Comparison of ENCODE assay signal across 8 cellular contexts in genomic region chr1:199684686-199685273, GRCh38.
DNase-seq lines count a peak whose midpoint lies in the region; ATAC-seq and TF ChIP-seq lines count a peak whose summit lies in the region.
"Had no signal": no experiment of that assay in that cellular context is flagged by ENCODE, and none has a peak within 500 bp of the region (broad histone marks: within the 10 kb centered on the region; RNA-seq: fewer than 3 reads in every experiment).

No MANE protein-coding gene starts in this region.

- POLR2A ChIA-PET in activated CD8-positive, alpha-beta T cell treated with anti-CD3 and anti-CD28 coated beads for 36 hours (lab: Charles Lee) = interaction anchor here (1.5 kb wide), 1 partner anchor 46 kb away, joined by 3 read pairs; no protein-coding TSS in a partner anchor

- no peak for TF ChIP-seq POLR2A in gastrocnemius medialis (IDR thresholded peaks at IDR 0.05)

- intact Hi-C loops in activated CD8-positive, alpha-beta T cell treated with anti-CD3 and anti-CD28 coated beads for 36 hours (cut with micrococcal nuclease) = loop anchor here (2.0 to 10.0 kb wide), 2 partner anchors 620 to 826 kb away; no protein-coding TSS in a partner anchor
- intact Hi-C loops in left ventricle myocardium inferior (cut with micrococcal nuclease) = loop anchor here (10.0 kb wide), 2 partner anchors 620 to 800 kb away; no protein-coding TSS in a partner anchor
- intact Hi-C loops in gastrocnemius medialis (cut with DNase I; ENCODE audit: low total_unique reads) = loop anchor here (2.0 to 10.0 kb wide), 4 partner anchors 622 to 1118 kb away; no protein-coding TSS in a partner anchor

- no peaks in the 10 kb centered on the region for H3K4me1 Mint-ChIP-seq in activated CD8-positive, alpha-beta T cell treated with anti-CD3 and anti-CD28 coated beads for 36 hours (ENCODE audit: low read depth)

- H3K27ac Mint-ChIP-seq in activated CD8-positive, alpha-beta T cell treated with anti-CD3 and anti-CD28 coated beads for 36 hours = no peak overlapping the region
- H3K27ac Mint-ChIP-seq: dendritic cell treated with granulocyte-macrophage colony-stimulating factor and Interleukin-4, amounts not matched to agents 40 ng/mL and 50 ng/mL, for 4 days had no signal

- H3K9me3 Mint-ChIP-seq in activated CD8-positive, alpha-beta T cell treated with anti-CD3 and anti-CD28 coated beads for 36 hours = no peaks in the 10 kb centered on the region
- H3K9me3 Mint-ChIP-seq: dendritic cell treated with granulocyte-macrophage colony-stimulating factor and Interleukin-4, amounts not matched to agents 40 ng/mL and 50 ng/mL, for 4 days had no signal

- peak; percentile 93 for ATAC-seq in GM19372 (IDR thresholded peaks at IDR 0.05; ENCODE audit: low read depth, unreplicated experiment)
- peak; percentile 96 for ATAC-seq in HG03432 (IDR thresholded peaks at IDR 0.05; ENCODE audit: unreplicated experiment)
- ATAC-seq in activated CD8-positive, alpha-beta T cell treated with anti-CD3 and anti-CD28 coated beads for 36 hours = peak; percentile 83
- ATAC-seq in gastrocnemius medialis = peak in 1 of 2 donors; percentile 50

- TF ChIP-seq CTCF in activated CD8-positive, alpha-beta T cell treated with anti-CD3 and anti-CD28 coated beads for 36 hours (IDR thresholded peaks at IDR 0.05) = peak; percentile 74
- TF ChIP-seq CTCF in left ventricle myocardium inferior (IDR thresholded peaks at IDR 0.05; ENCODE audit: borderline replicate concordance) (peak; percentile 85), gastrocnemius medialis (IDR thresholded peaks at IDR 0.05 in 4 of 5, conservative IDR thresholded peaks at IDR 0.05 in 1 of 5) (peak; percentile 27 to 67 (median 59))

- peak; percentile 71 for DNase-seq in EL
- peak; percentile 0 for DNase-seq in NCI-H2196 treated with DMSO at 0.1 percent for 48 hours (lab: John Stamatoyannopoulos, UW; ENCODE audit: unreplicated experiment)
- peak; percentile 45 for DNase-seq in activated CD8-positive, alpha-beta T cell treated with anti-CD3 and anti-CD28 coated beads for 36 hours
- no peak for DNase-seq in left ventricle myocardium inferior
- DNase-seq in gastrocnemius medialis = no peak

- H3K4me3 ChIP-seq in left ventricle myocardium inferior (no peak overlapping the region), gastrocnemius medialis (no peak overlapping the region)

- H3K27ac ChIP-seq in left ventricle myocardium inferior (replicated peaks) (no peak overlapping the region), gastrocnemius medialis (no peak overlapping the region)

- no peaks in the 10 kb centered on the region for H3K36me3 Mint-ChIP-seq in activated CD8-positive, alpha-beta T cell treated with anti-CD3 and anti-CD28 coated beads for 36 hours (ENCODE audit: low read depth)

- no peak overlapping the region for H3K4me3 Mint-ChIP-seq in activated CD8-positive, alpha-beta T cell treated with anti-CD3 and anti-CD28 coated beads for 36 hours
- H3K4me3 Mint-ChIP-seq: dendritic cell treated with granulocyte-macrophage colony-stimulating factor and Interleukin-4, amounts not matched to agents 40 ng/mL and 50 ng/mL, for 4 days had no signal

- no peaks in the 10 kb centered on the region for H3K4me1 ChIP-seq in left ventricle myocardium inferior
- no peaks in the 10 kb centered on the region for H3K4me1 ChIP-seq in gastrocnemius medialis

- no peaks in the 10 kb centered on the region for H3K9me3 ChIP-seq in left ventricle myocardium inferior (replicated peaks)
- no peaks in the 10 kb centered on the region for H3K9me3 ChIP-seq in gastrocnemius medialis

- peaks cover 13% of the 10 kb centered on the region for H3K27me3 Mint-ChIP-seq in activated CD8-positive, alpha-beta T cell treated with anti-CD3 and anti-CD28 coated beads for 36 hours

- peaks cover 19% of the 10 kb centered on the region for H3K27me3 ChIP-seq in left ventricle myocardium inferior (ENCODE audit: low read depth)
- no peaks in the 10 kb centered on the region for H3K27me3 ChIP-seq in gastrocnemius medialis

- H3K36me3 ChIP-seq in left ventricle myocardium inferior = no peaks in the 10 kb centered on the region
- H3K36me3 ChIP-seq in gastrocnemius medialis = no peaks in the 10 kb centered on the region

- CTCF ChIA-PET in activated CD8-positive, alpha-beta T cell treated with anti-CD3 and anti-CD28 coated beads for 36 hours (lab: Charles Lee) = interaction anchor here (0.6 to 2.4 kb wide), 20 partner anchors 9 to 845 kb away, joined by 3 to 8 read pairs (median 3); no protein-coding TSS in a partner anchor

- in situ Hi-C loops in gastrocnemius medialis (cut with MboI; ENCODE audit: low sequenced_read_pairs in 4 of 4) = loop anchor here (10.0 to 25.0 kb wide), 4 partner anchors 603 to 830 kb away; no protein-coding TSS in a partner anchor

Comparison
In these comparisons a context has a peak if more than half of its experiments do, and no peak if none do; other contexts are left out.
1. DNase-seq: peak in EL (single experiment), NCI-H2196 treated with DMSO at 0.1 percent for 48 hours (single experiment) and activated CD8-positive, alpha-beta T cell treated with anti-CD3 and anti-CD28 coated beads for 36 hours (single experiment); none in left ventricle myocardium inferior (single experiment) and gastrocnemius medialis (0 of 2).
2. Peak in every context shown above with its lines, with median percentiles within 50 percentile points of each other: CTCF ChIP-seq.